8 cellular contexts compared by ENCODE assay signal in the genomic region with DNA sequence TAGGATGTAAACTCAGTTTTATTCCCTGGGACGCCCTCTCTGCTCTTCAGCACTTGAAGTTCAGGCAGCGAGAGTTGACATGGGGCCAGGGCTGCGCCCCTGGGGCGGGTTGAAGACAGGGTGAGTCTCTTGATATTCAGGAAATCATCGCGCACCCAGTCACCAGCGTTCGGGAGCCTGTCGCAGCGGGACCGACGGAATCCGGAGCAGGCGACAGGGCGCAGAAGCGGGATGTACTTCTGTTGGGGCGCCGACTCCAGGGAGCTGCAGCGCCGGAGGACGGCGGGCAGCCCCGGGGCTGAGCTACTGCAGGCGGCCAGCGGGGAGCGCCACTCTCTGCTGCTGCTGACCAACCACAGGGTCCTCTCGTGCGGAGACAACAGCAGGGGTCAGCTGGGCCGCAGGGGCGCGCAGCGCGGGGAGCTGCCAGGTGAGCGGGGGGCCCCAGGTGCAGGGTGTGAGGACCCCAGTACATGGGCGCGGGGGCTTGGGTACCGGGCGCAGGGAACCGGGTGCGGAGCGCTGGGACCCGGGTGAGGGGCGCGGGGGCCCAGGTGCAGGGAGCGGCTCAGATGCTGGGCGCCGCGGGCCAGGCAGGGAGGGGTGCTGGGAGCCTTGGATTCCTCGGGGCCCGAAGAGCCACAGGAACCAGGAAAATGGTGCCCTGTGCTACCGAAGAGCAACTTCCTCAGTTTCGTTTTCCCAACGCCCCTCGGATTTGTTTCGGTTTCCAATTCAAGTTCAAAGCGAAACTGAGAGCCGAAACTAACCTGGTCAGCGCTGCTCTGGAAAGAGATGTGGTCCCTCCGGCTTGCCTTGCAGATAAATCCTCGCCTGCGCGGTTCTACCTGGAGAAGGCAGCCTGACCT.
DNase-seq lines count a peak whose midpoint lies in the region; ATAC-seq lines count a peak whose summit lies in the region.

A gene (plus strand): TSS at position 162 of the 869 bp plus-strand sequence. CDS start 70 bp downstream, at position 232.

- no peaks in the 10 kb centered on the region for H3K36me3 ChIP-seq in NT2/D1 (ENCODE audit: insufficient read depth, insufficient read length, low read length)

- H3K9me3 ChIP-seq in NT2/D1 (ENCODE audit: insufficient read depth, low read length), result no peaks in the 10 kb centered on the region

- ATAC-seq in GM19455 (IDR thresholded peaks at IDR 0.05; ENCODE audit: unreplicated experiment), result peak; percentile 77

- H3K4me3 ChIP-seq in NT2/D1 (ENCODE audit: insufficient read length, low read depth), result peak within 1 kb of the TSS; percentile 63

- H3K27me3 ChIP-seq in NT2/D1 (ENCODE audit: insufficient read depth, insufficient read length), result peaks cover 10% of the 10 kb centered on the region

- peak; percentile 80 for DNase-seq in COLO668 (lab: John Stamatoyannopoulos, UW; ENCODE audit: unreplicated experiment)
- DNase-seq in HK-2 (ENCODE audit: unreplicated experiment), result peak; percentile 68
- peak; percentile 49 for DNase-seq in NT2/D1 (ENCODE audit: low read depth, low spot score)
- peak; percentile 87 for DNase-seq in activated CD8-positive, alpha-beta memory T cell treated with anti-CD3 and anti-CD28 coated beads, Interleukin-2, amount 50 U/mL, for 48 hours
- peak; percentile 58 for DNase-seq in epidermal melanocyte (ENCODE audit: insufficient read length, low spot score)
- peak; percentile 74 for DNase-seq in midbrain (lab: John Stamatoyannopoulos, UW)
- peak; percentile 64 to 68 for DNase-seq in stimulated activated CD8-positive, alpha-beta memory T cell treated with anti-CD3 and anti-CD28 coated beads, Interleukin-15, amount 100 ng/mL, for 48 hours (ENCODE audit: low read depth in 2 of 2)

- H3K9ac ChIP-seq in NT2/D1 (ENCODE audit: insufficient read length, low read depth), result peak within 1 kb of the TSS; percentile 87

- no peaks in the 10 kb centered on the region for H3K4me1 ChIP-seq in NT2/D1 (ENCODE audit: insufficient read depth, insufficient read length)

Comparison
In these comparisons a context has a peak if more than half of its experiments do, and no peak if none do; other contexts are left out.
1. Peak in every context shown above with its lines: DNase-seq, ATAC-seq and H3K4me3 ChIP-seq.